Comparison of ENCODE assay signal across 1 cellular context in the genomic region with DNA sequence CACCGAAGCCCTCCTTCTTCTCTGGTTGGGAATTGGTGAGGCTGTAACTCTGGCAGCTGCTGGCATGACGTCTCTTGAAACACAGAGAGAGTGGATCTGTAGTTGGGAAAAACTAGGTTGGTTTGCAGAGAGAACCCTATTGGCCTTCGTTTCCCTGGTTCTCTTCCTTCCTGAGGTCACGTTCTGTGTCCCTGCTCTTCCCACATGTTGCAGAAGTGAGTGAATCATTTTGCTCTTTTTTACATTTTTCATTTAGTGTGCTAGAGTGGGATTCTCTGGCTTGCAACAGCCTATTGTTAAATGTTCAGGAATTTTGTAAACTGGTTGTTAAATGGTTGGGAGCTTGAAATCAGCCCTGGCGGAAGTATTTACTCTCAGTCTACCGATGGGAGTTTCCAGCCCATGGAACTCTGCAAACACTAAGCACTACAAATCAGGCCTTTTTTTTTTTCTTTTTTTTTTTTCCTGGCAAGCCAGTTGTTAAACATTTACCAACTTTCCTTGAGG.
TF ChIP-seq lines count a peak whose summit lies in the region.

No MANE protein-coding gene starts in this region.

TF ChIP-seq in HepG2, 621 proteins besides CTCF, POLR2A, EP300 and RAD21 (continued from another document):
- TF ChIP-seq, protein P1, sequence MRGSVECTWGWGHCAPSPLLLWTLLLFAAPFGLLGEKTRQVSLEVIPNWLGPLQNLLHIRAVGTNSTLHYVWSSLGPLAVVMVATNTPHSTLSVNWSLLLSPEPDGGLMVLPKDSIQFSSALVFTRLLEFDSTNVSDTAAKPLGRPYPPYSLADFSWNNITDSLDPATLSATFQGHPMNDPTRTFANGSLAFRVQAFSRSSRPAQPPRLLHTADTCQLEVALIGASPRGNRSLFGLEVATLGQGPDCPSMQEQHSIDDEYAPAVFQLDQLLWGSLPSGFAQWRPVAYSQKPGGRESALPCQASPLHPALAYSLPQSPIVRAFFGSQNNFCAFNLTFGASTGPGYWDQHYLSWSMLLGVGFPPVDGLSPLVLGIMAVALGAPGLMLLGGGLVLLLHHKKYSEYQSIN (CRISPR knock-in tag; IDR thresholded peaks at IDR 0.05; ENCODE audit: borderline replicate concordance) = no peak
- TF ChIP-seq, protein P2, sequence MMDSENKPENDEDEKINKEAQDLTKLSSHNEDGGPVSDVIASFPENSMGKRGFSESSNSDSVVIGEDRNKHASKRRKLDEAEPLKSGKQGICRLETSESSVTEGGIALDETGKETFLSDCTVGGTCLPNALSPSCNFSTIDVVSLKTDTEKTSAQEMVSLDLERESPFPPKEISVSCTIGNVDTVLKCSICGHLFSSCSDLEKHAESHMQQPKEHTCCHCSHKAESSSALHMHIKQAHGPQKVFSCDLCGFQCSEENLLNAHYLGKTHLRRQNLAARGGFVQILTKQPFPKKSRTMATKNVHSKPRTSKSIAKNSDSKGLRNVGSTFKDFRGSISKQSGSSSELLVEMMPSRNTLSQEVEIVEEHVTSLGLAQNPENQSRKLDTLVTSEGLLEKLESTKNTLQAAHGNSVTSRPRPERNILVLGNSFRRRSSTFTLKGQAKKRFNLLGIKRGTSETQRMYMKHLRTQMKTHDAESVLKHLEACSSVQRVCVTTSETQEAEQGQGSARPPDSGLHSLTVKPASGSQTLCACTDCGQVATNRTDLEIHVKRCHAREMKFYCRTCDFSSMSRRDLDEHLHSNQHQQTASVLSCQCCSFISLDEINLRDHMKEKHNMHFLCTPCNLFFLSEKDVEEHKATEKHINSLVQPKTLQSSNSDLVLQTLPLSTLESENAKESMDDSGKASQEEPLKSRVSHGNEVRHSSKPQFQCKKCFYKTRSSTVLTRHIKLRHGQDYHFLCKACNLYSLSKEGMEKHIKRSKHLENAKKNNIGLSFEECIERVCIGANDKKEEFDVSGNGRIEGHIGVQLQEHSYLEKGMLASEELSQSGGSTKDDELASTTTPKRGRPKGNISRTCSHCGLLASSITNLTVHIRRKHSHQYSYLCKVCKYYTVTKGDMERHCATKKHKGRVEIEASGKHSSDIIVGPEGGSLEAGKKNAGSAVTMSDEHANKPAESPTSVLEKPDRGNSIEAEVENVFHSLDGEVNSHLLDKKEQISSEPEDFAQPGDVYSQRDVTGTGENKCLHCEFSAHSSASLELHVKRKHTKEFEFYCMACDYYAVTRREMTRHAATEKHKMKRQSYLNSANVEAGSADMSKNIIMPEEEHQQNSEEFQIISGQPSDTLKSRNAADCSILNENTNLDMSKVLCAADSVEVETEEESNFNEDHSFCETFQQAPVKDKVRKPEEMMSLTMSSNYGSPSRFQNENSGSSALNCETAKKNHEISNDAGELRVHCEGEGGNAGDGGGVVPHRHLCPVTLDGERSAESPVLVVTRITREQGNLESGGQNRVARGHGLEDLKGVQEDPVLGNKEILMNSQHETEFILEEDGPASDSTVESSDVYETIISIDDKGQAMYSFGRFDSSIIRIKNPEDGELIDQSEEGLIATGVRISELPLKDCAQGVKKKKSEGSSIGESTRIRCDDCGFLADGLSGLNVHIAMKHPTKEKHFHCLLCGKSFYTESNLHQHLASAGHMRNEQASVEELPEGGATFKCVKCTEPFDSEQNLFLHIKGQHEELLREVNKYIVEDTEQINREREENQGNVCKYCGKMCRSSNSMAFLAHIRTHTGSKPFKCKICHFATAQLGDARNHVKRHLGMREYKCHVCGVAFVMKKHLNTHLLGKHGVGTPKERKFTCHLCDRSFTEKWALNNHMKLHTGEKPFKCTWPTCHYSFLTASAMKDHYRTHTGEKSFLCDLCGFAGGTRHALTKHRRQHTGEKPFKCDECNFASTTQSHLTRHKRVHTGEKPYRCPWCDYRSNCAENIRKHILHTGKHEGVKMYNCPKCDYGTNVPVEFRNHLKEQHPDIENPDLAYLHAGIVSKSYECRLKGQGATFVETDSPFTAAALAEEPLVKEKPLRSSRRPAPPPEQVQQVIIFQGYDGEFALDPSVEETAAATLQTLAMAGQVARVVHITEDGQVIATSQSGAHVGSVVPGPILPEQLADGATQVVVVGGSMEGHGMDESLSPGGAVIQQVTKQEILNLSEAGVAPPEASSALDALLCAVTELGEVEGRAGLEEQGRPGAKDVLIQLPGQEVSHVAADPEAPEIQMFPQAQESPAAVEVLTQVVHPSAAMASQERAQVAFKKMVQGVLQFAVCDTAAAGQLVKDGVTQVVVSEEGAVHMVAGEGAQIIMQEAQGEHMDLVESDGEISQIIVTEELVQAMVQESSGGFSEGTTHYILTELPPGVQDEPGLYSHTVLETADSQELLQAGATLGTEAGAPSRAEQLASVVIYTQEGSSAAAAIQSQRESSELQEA (CRISPR knock-in tag; IDR thresholded peaks at IDR 0.05; ENCODE audit: not compliant biosample characterization) = no peak
- no peak for TF ChIP-seq ZNF451 (CRISPR knock-in tag; IDR thresholded peaks at IDR 0.05)
- no peak for TF ChIP-seq NR2F1 (CRISPR knock-in tag; IDR thresholded peaks at IDR 0.05)
- no peak for TF ChIP-seq ZFP90 (CRISPR knock-in tag; IDR thresholded peaks at IDR 0.05; ENCODE audit: borderline replicate concordance)
- TF ChIP-seq DNMT3B (CRISPR knock-in tag; conservative IDR thresholded peaks at IDR 0.05) = 0 out of 2 replicates have a peak, but pooled peaks have one; percentile 20
- no peak for TF ChIP-seq ZSCAN12 (CRISPR knock-in tag; IDR thresholded peaks at IDR 0.05)
- no peak for TF ChIP-seq ZSCAN30 (CRISPR knock-in tag; IDR thresholded peaks at IDR 0.05)
- TF ChIP-seq ZMYM3 (CRISPR knock-in tag; IDR thresholded peaks at IDR 0.05) = no peak
- TF ChIP-seq, protein P3, sequence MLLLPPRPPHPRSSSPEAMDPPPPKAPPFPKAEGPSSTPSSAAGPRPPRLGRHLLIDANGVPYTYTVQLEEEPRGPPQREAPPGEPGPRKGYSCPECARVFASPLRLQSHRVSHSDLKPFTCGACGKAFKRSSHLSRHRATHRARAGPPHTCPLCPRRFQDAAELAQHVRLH (CRISPR knock-in tag; IDR thresholded peaks at IDR 0.05; ENCODE audit: borderline replicate concordance, low read depth) = no peak
- TF ChIP-seq FIP1L1 (IDR thresholded peaks at IDR 0.05; ENCODE audit: borderline replicate concordance, insufficient read depth, low read depth, low read length) = no peak
- peak; percentile 63 for TF ChIP-seq FOXA3 (CRISPR knock-in tag; IDR thresholded peaks at IDR 0.05)
- peak; percentile 88 for TF ChIP-seq GFI1 (CRISPR knock-in tag; IDR thresholded peaks at IDR 0.05; ENCODE audit: borderline replicate concordance)
- no peak for TF ChIP-seq ZFP36L1 (CRISPR knock-in tag; IDR thresholded peaks at IDR 0.05)
- TF ChIP-seq KDM1A (CRISPR knock-in tag; IDR thresholded peaks at IDR 0.05) = no peak
- no peak for TF ChIP-seq ADNP (CRISPR knock-in tag; IDR thresholded peaks at IDR 0.05)
- TF ChIP-seq ZSCAN20 (CRISPR knock-in tag; IDR thresholded peaks at IDR 0.05; ENCODE audit: borderline replicate concordance) = peak; percentile 54; the same call in 1 of the 2 replicates
- peak; percentile 25; the same call in 1 of the 2 replicates for TF ChIP-seq ATF1 (CRISPR knock-in tag; IDR thresholded peaks at IDR 0.05)
- TF ChIP-seq, protein P4, sequence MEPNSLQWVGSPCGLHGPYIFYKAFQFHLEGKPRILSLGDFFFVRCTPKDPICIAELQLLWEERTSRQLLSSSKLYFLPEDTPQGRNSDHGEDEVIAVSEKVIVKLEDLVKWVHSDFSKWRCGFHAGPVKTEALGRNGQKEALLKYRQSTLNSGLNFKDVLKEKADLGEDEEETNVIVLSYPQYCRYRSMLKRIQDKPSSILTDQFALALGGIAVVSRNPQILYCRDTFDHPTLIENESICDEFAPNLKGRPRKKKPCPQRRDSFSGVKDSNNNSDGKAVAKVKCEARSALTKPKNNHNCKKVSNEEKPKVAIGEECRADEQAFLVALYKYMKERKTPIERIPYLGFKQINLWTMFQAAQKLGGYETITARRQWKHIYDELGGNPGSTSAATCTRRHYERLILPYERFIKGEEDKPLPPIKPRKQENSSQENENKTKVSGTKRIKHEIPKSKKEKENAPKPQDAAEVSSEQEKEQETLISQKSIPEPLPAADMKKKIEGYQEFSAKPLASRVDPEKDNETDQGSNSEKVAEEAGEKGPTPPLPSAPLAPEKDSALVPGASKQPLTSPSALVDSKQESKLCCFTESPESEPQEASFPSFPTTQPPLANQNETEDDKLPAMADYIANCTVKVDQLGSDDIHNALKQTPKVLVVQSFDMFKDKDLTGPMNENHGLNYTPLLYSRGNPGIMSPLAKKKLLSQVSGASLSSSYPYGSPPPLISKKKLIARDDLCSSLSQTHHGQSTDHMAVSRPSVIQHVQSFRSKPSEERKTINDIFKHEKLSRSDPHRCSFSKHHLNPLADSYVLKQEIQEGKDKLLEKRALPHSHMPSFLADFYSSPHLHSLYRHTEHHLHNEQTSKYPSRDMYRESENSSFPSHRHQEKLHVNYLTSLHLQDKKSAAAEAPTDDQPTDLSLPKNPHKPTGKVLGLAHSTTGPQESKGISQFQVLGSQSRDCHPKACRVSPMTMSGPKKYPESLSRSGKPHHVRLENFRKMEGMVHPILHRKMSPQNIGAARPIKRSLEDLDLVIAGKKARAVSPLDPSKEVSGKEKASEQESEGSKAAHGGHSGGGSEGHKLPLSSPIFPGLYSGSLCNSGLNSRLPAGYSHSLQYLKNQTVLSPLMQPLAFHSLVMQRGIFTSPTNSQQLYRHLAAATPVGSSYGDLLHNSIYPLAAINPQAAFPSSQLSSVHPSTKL (CRISPR knock-in tag; IDR thresholded peaks at IDR 0.05) = peak; percentile 65
- 0 out of 2 replicates have a peak, but pooled peaks have one; percentile 35 for TF ChIP-seq HDAC2 (CRISPR knock-in tag; IDR thresholded peaks at IDR 0.05)
- no peak for TF ChIP-seq RBAK (CRISPR knock-in tag; IDR thresholded peaks at IDR 0.05)
- TF ChIP-seq, protein P5, sequence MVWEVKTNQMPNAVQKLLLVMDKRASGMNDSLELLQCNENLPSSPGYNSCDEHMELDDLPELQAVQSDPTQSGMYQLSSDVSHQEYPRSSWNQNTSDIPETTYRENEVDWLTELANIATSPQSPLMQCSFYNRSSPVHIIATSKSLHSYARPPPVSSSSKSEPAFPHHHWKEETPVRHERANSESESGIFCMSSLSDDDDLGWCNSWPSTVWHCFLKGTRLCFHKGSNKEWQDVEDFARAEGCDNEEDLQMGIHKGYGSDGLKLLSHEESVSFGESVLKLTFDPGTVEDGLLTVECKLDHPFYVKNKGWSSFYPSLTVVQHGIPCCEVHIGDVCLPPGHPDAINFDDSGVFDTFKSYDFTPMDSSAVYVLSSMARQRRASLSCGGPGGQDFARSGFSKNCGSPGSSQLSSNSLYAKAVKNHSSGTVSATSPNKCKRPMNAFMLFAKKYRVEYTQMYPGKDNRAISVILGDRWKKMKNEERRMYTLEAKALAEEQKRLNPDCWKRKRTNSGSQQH (CRISPR knock-in tag; IDR thresholded peaks at IDR 0.05; ENCODE audit: low read depth) = no peak
- 0 out of 2 replicates have a peak, but pooled peaks have one; percentile 21 for TF ChIP-seq PHF20 (CRISPR knock-in tag; IDR thresholded peaks at IDR 0.05)
- TF ChIP-seq NRL (CRISPR knock-in tag; IDR thresholded peaks at IDR 0.05; ENCODE audit: borderline replicate concordance) = no peak
- no peak for TF ChIP-seq ERF (CRISPR knock-in tag; IDR thresholded peaks at IDR 0.05)
- TF ChIP-seq, protein P6, sequence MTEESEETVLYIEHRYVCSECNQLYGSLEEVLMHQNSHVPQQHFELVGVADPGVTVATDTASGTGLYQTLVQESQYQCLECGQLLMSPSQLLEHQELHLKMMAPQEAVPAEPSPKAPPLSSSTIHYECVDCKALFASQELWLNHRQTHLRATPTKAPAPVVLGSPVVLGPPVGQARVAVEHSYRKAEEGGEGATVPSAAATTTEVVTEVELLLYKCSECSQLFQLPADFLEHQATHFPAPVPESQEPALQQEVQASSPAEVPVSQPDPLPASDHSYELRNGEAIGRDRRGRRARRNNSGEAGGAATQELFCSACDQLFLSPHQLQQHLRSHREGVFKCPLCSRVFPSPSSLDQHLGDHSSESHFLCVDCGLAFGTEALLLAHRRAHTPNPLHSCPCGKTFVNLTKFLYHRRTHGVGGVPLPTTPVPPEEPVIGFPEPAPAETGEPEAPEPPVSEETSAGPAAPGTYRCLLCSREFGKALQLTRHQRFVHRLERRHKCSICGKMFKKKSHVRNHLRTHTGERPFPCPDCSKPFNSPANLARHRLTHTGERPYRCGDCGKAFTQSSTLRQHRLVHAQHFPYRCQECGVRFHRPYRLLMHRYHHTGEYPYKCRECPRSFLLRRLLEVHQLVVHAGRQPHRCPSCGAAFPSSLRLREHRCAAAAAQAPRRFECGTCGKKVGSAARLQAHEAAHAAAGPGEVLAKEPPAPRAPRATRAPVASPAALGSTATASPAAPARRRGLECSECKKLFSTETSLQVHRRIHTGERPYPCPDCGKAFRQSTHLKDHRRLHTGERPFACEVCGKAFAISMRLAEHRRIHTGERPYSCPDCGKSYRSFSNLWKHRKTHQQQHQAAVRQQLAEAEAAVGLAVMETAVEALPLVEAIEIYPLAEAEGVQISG (CRISPR knock-in tag; IDR thresholded peaks at IDR 0.05) = no peak
TF ChIP-seq in HepG2: peak in this region for 84.
